In the genomic region with DNA sequence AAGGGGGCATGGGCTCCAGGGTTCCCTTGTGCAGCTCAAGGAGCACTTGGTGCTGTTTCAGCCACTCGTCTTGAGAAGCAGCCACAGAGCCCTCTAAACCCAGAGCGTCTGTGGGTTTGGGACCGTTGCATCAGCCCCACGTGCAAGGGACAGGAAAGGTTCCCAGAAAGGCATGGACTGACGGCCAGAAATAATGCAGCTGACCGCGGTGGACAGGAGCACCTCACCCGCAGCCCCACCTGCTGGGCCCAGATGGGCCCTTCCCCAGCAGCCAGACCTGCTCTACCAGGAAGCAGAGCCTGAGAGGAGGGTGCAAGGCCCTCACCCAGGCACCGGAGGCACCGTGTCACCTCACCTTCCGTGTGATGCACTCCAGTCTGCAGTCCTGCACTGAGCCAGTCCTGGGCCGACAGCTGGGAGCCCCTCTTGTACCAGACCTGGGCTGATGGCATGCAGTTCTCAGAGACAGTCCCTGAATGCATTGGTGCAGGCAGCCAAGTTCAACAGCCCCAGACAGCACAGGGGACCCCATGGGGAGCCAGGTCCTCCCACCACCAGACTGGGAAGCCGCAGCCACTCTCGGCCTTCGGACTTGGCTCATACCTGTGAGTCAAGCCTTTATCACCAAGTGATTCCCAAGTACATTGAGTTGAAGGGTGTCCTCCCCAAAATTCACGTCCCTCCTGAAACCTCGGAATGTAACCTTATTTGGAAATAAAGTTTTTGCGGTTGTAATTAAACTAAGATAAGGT, we compare ENCODE assay signal across 1 cellular context.
TF ChIP-seq lines count a peak whose summit lies in the region.

No MANE protein-coding gene starts in this region.

TF ChIP-seq in GM12878, 131 proteins besides CTCF, POLR2A, EP300 and RAD21:
- no peak for TF ChIP-seq RCOR1 (conservative IDR thresholded peaks at IDR 0.05; ENCODE audit: low read depth, low read length)
- no peak for TF ChIP-seq MTA3 (IDR thresholded peaks at IDR 0.05; ENCODE audit: borderline replicate concordance, low read length)
